Comparison of ENCODE assay signal across 8 cellular contexts in the genomic region with DNA sequence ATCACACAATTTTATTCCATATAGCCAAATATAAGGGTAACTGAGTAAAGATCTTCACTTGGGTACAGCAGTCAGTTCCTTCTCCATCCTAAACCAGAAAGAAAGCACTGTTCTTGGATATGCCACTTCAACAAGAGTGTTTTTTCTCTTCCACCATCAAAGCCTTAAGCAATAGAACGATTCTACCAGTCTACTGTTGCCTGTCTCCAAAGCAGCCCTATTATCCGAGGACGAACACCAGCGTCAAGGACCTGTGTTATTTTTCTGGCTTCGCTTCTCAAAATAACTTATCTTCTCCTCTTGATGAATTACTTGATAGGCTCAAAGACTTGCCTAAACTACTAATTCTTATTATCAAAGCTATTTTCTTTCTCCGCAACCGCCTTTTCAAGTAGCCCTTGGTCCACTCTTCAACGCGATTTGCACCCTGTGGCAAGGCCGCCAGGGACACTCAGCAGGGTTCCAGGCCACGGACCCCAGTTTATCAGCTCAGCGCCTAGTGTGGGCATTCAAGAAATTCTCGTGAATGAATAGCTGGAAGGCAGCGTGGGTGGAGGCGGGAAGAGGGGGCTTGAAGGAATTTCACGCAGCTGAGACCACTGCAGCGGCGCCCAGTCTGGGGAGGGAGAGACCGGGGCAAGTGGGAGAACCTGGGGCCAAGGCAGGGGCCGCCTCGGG. TPM values are rescaled to one million over a fixed set of nuclear protein-coding genes. Genes with fewer than 3 reads are reported as not detected.
A peak's percentile ranks its signal among the peaks of the same experiment; 100 is the strongest.
DNase-seq lines count a peak whose midpoint lies in the region; ATAC-seq and TF ChIP-seq lines count a peak whose summit lies in the region.

No MANE protein-coding gene starts in this region.

- WGBS in ovary, 3 donors, result 1 to 2% (median 2%) methylated on average over 20 to 21 of the region's 21 CpGs

- peak overlapping the region; percentile 79 for H3K27ac Mint-ChIP-seq in activated CD4-positive, alpha-beta T cell treated with anti-CD3 and anti-CD28 coated beads, Interleukin-2, amount 10 ng/mL, durations not matched to agents 24 days and 14 days
- H3K27ac Mint-ChIP-seq in activated CD4-positive, alpha-beta memory T cell treated with anti-CD3 and anti-CD28 coated beads, Interleukin-2, amount 10 ng/mL, durations not matched to agents 7 days and 5 days, result no peak overlapping the region
- peak overlapping the region; percentile 75 for H3K27ac Mint-ChIP-seq in glutamatergic neuron (ENCODE audit: unreplicated experiment)

- peaks cover 23% of the 10 kb centered on the region for H3K4me1 Mint-ChIP-seq in activated CD4-positive, alpha-beta T cell treated with anti-CD3 and anti-CD28 coated beads, Interleukin-2, amount 10 ng/mL, durations not matched to agents 24 days and 14 days
- H3K4me1 Mint-ChIP-seq in activated CD4-positive, alpha-beta memory T cell treated with anti-CD3 and anti-CD28 coated beads, Interleukin-2, amount 10 ng/mL, durations not matched to agents 7 days and 5 days, result peaks cover 28% of the 10 kb centered on the region
- peaks cover 20% of the 10 kb centered on the region for H3K4me1 Mint-ChIP-seq in glutamatergic neuron (ENCODE audit: low read depth, unreplicated experiment)

- H3K4me1 ChIP-seq in ovary (ENCODE audit: insufficient read depth), result peaks cover 2% of the 10 kb centered on the region

- no peak for TF ChIP-seq POLR2A in ovary (IDR thresholded peaks at IDR 0.05)

- H3K27me3 ChIP-seq in ovary, result no peaks in the 10 kb centered on the region

- H3K4me3 ChIP-seq in ovary, result peak overlapping the region; percentile 70

- no peak for TF ChIP-seq CTCF in glutamatergic neuron (IDR thresholded peaks at IDR 0.05; ENCODE audit: partially characterized antibody, unreplicated experiment)
- no peak for TF ChIP-seq CTCF in ovary (IDR thresholded peaks at IDR 0.05)

- no peak for TF ChIP-seq EP300 in ovary (IDR thresholded peaks at IDR 0.05)

- ATAC-seq in HG03442 (IDR thresholded peaks at IDR 0.05; ENCODE audit: unreplicated experiment), result peak; percentile 3
- no peak for ATAC-seq in esophagus mucosa

- peak overlapping the region; percentile 15 to 77 for H3K27ac ChIP-seq in ovary

- CTCF ChIA-PET in activated CD4-positive, alpha-beta memory T cell treated with anti-CD3 and anti-CD28 coated beads, Interleukin-2, amount 10 ng/mL, durations not matched to agents 7 days and 5 days (lab: Charles Lee), result interaction anchor here (0.8 to 2.3 kb wide), 8 partner anchors 11 to 548 kb away, joined by 3 to 8 read pairs (median 4); a partner anchor contains a TSS

- no peaks in the 10 kb centered on the region for H3K9me3 Mint-ChIP-seq in activated CD4-positive, alpha-beta T cell treated with anti-CD3 and anti-CD28 coated beads, Interleukin-2, amount 10 ng/mL, durations not matched to agents 24 days and 14 days
- H3K9me3 Mint-ChIP-seq in activated CD4-positive, alpha-beta memory T cell treated with anti-CD3 and anti-CD28 coated beads, Interleukin-2, amount 10 ng/mL, durations not matched to agents 7 days and 5 days, result no peaks in the 10 kb centered on the region
- H3K9me3 Mint-ChIP-seq in glutamatergic neuron (ENCODE audit: unreplicated experiment), result peaks cover 6% of the 10 kb centered on the region

- peak overlapping the region; percentile 95 for H3K4me3 Mint-ChIP-seq in activated CD4-positive, alpha-beta T cell treated with anti-CD3 and anti-CD28 coated beads, Interleukin-2, amount 10 ng/mL, durations not matched to agents 24 days and 14 days
- peak overlapping the region; percentile 95 for H3K4me3 Mint-ChIP-seq in activated CD4-positive, alpha-beta memory T cell treated with anti-CD3 and anti-CD28 coated beads, Interleukin-2, amount 10 ng/mL, durations not matched to agents 7 days and 5 days
- H3K4me3 Mint-ChIP-seq in glutamatergic neuron (ENCODE audit: unreplicated experiment), result peak overlapping the region; percentile 96

- POLR2A ChIA-PET in activated CD4-positive, alpha-beta memory T cell treated with anti-CD3 and anti-CD28 coated beads, Interleukin-2, amount 10 ng/mL, durations not matched to agents 7 days and 5 days (lab: Charles Lee), result interaction anchor here (0.6 to 2.2 kb wide), 16 partner anchors 12 to 1870 kb away, joined by 3 to 11 read pairs (median 4); a partner anchor contains a TSS

- H3K9me3 ChIP-seq in ovary, result no peaks in the 10 kb centered on the region

- peaks cover 3% of the 10 kb centered on the region for H3K36me3 Mint-ChIP-seq in activated CD4-positive, alpha-beta T cell treated with anti-CD3 and anti-CD28 coated beads, Interleukin-2, amount 10 ng/mL, durations not matched to agents 24 days and 14 days (ENCODE audit: low read depth)
- H3K36me3 Mint-ChIP-seq in activated CD4-positive, alpha-beta memory T cell treated with anti-CD3 and anti-CD28 coated beads, Interleukin-2, amount 10 ng/mL, durations not matched to agents 7 days and 5 days (ENCODE audit: low read depth), result no peaks in the 10 kb centered on the region
- no peaks in the 10 kb centered on the region for H3K36me3 Mint-ChIP-seq in glutamatergic neuron (ENCODE audit: unreplicated experiment)

- peaks cover 20% of the 10 kb centered on the region for H3K27me3 Mint-ChIP-seq in activated CD4-positive, alpha-beta T cell treated with anti-CD3 and anti-CD28 coated beads, Interleukin-2, amount 10 ng/mL, durations not matched to agents 24 days and 14 days
- peaks cover 11% of the 10 kb centered on the region for H3K27me3 Mint-ChIP-seq in activated CD4-positive, alpha-beta memory T cell treated with anti-CD3 and anti-CD28 coated beads, Interleukin-2, amount 10 ng/mL, durations not matched to agents 7 days and 5 days
- peaks cover 7% of the 10 kb centered on the region for H3K27me3 Mint-ChIP-seq in glutamatergic neuron (ENCODE audit: unreplicated experiment)

- intact Hi-C loops in activated CD4-positive, alpha-beta T cell treated with anti-CD3 and anti-CD28 coated beads, Interleukin-2, amount 10 ng/mL, durations not matched to agents 24 days and 14 days (cut with micrococcal nuclease), result loop anchor here (2.0 to 10.0 kb wide), 6 partner anchors 252 to 1253 kb away; a partner anchor contains a TSS
- intact Hi-C loops in ovary (cut with DNase I), result no loop called here

- DNase-seq in activated CD4-positive, alpha-beta T cell treated with anti-CD3 and anti-CD28 coated beads, Interleukin-2, amount 10 ng/mL, durations not matched to agents 24 days and 14 days, result no peak
- DNase-seq in activated CD4-positive, alpha-beta T cell treated with anti-CD3 and anti-CD28 coated beads, Interleukin-2, amount 50 U/mL, for 4 hours, result no peak
- no peak for DNase-seq in activated CD4-positive, alpha-beta memory T cell treated with anti-CD3 and anti-CD28 coated beads, Interleukin-2, amount 10 ng/mL, durations not matched to agents 7 days and 5 days
- DNase-seq in glutamatergic neuron (no peak), ovary (no peak), SKM-1 (lab: John Stamatoyannopoulos, UW; ENCODE audit: unreplicated experiment) (no peak)

- H3K36me3 ChIP-seq in ovary, result no peaks in the 10 kb centered on the region

RNA-seq across cellular contexts. Expression of a gene that starts 0.6 kb away (rescaled TPM):
- 10.7 and 11.3 TPM in 2 replicates for total RNA-seq in activated CD4-positive, alpha-beta T cell treated with anti-CD3 and anti-CD28 coated beads, Interleukin-2, amount 10 ng/mL, durations not matched to agents 24 days and 14 days
- total RNA-seq in activated CD4-positive, alpha-beta memory T cell treated with anti-CD3 and anti-CD28 coated beads, Interleukin-2, amount 10 ng/mL, durations not matched to agents 7 days and 5 days, result 10 to 100 TPM; 13.3 to 13.5 TPM
- total RNA-seq in glutamatergic neuron (ENCODE audit: unreplicated experiment), result 44.0 TPM
- total RNA-seq in ovary, result 10 to 100 TPM in 6 of 7 donors, 1 to 10 TPM in 1; 9.4 to 18.5 (median 15.5) TPM
- polyA plus RNA-seq in ovary, result 10 to 100 TPM in 1 of 2 donors, 1 to 10 TPM in 1; 6.1 to 11.4 TPM
- 8.5 TPM for total RNA-seq in esophagus mucosa

RNA-seq across cellular contexts. Expression of a gene that starts 26.2 kb away (rescaled TPM):
- not detected in 2 replicates for total RNA-seq in activated CD4-positive, alpha-beta T cell treated with anti-CD3 and anti-CD28 coated beads, Interleukin-2, amount 10 ng/mL, durations not matched to agents 24 days and 14 days
- total RNA-seq in activated CD4-positive, alpha-beta memory T cell treated with anti-CD3 and anti-CD28 coated beads, Interleukin-2, amount 10 ng/mL, durations not matched to agents 7 days and 5 days, result not detected
- total RNA-seq in glutamatergic neuron (ENCODE audit: unreplicated experiment), result 0.61 TPM
- 10 to 100 TPM in 1 of 7 donors, 1 to 10 TPM in 6; 4.2 to 14.9 (median 7.9) TPM for total RNA-seq in ovary
- 1 to 10 TPM; 3.7 to 4.8 TPM for polyA plus RNA-seq in ovary
- 0.12 TPM for total RNA-seq in esophagus mucosa
